In the genomic region with DNA sequence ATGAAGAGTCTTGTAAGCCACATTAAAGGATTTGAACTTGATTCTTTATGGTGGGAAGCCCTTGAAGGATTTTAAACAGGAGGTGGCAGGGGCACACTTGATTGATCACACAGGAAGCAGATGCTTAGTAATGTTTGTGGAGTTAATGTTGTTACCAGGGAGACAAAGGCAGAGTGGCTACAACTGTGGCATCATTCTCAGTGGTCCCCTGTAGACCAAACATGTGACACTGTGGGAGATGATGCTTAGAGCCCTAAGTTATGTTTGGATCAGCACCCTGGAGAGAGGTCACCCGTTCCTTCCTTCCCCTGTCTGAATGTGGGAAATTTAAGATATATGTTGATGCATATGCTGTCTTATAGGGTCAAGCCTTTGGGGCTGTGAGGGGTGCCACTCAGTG, we compare ENCODE assay signal across 10 cellular contexts. TPM values are rescaled to one million over a fixed set of nuclear protein-coding genes. Genes with fewer than 3 reads are reported as not detected.
A peak's percentile ranks its signal among the peaks of the same experiment; 100 is the strongest.
DNase-seq lines count a peak whose midpoint lies in the region; ATAC-seq, FAIRE-seq and TF ChIP-seq lines count a peak whose summit lies in the region.
"Had no signal": no experiment of that assay in that cellular context is flagged by ENCODE, and none has a peak within 500 bp of the region (broad histone marks: within the 10 kb centered on the region; RNA-seq: fewer than 3 reads in every experiment).

No MANE protein-coding gene starts in this region.

- TF ChIP-seq CTCF in GM12865 (IDR thresholded peaks at IDR 0.05; ENCODE audit: insufficient read depth, low read depth, low read length, missing control alignments) (no peak), lower lobe of right lung (IDR thresholded peaks at IDR 0.05) (no peak)

- CTCF ChIA-PET in CD4-positive, alpha-beta memory T cell (lab: Charles Lee; ENCODE audit: partially characterized antibody), result interaction anchor here (0.9 kb wide), 1 partner anchor 9 kb away, joined by 3 read pairs; no protein-coding TSS in a partner anchor

- H3K27me3 ChIP-seq in CD4-positive, alpha-beta memory T cell (ENCODE audit: insufficient read depth, low read length), result no peaks in the 10 kb centered on the region
- H3K27me3 ChIP-seq in lower lobe of right lung (ENCODE audit: low read depth) (no peaks in the 10 kb centered on the region), MG63 (no peaks in the 10 kb centered on the region)

- H3K9me3 ChIP-seq in CD4-positive, alpha-beta memory T cell (ENCODE audit: control insufficient read depth in 1 of 2, low read length in 2 of 2), result no peaks in the 10 kb centered on the region
- no peaks in the 10 kb centered on the region for H3K9me3 ChIP-seq in lower lobe of right lung
- no peaks in the 10 kb centered on the region for H3K9me3 ChIP-seq in MG63

- intact Hi-C loops in CD4-positive, alpha-beta memory T cell (cut with micrococcal nuclease), result no loop called here
- intact Hi-C loops in lower lobe of right lung (cut with DNase I), result loop anchor here (10.0 kb wide), 1 partner anchor 54 kb away; no protein-coding TSS in a partner anchor

- POLR2A ChIA-PET in CD4-positive, alpha-beta memory T cell (lab: Charles Lee; ENCODE audit: partially characterized antibody), result interaction anchor here (1.5 kb wide), 1 partner anchor 9 kb away, joined by 4 read pairs; no protein-coding TSS in a partner anchor

- H3K9me3 Mint-ChIP-seq in CD4-positive, alpha-beta memory T cell, result no peaks in the 10 kb centered on the region
- H3K9me3 Mint-ChIP-seq: brain had no signal

- H3K4me3 Mint-ChIP-seq in CD4-positive, alpha-beta memory T cell, result peak overlapping the region in 3 of 8 donors; percentile 14 to 35 (median 22)
- H3K4me3 Mint-ChIP-seq: brain had no signal

- H3K4me1 Mint-ChIP-seq in CD4-positive, alpha-beta memory T cell, result peaks cover 65 to 91% (median 78%) of the 10 kb centered on the region in 4 donors

- ATAC-seq in lower lobe of right lung, result no peak
- ATAC-seq: PC-3 had no signal

- H3K27me3 Mint-ChIP-seq in CD4-positive, alpha-beta memory T cell, result no peaks in the 10 kb centered on the region
- H3K27me3 Mint-ChIP-seq: brain had no signal

- H3K4me3 ChIP-seq in CD4-positive, alpha-beta memory T cell (ENCODE audit: low read length in 2 of 2), result no peak overlapping the region
- H3K4me3 ChIP-seq in GM12865 (ENCODE audit: low read depth, low read length) (no peak overlapping the region), lower lobe of right lung (no peak overlapping the region), MG63 (no peak overlapping the region)

- H3K27ac Mint-ChIP-seq in CD4-positive, alpha-beta memory T cell, result peak overlapping the region; percentile 9 to 72 (median 51)

- DNase-seq in CD4-positive, alpha-beta memory T cell, result peak; percentile 31 to 64 (median 51)
- DNase-seq in GM12865 (ENCODE audit: low read depth) (peak; percentile 35), RCC 7860 (ENCODE audit: low spot score) (peak; percentile 42), kidney glomerular epithelial cell (lab: John Stamatoyannopoulos, UW) (peak; percentile 14), DMS 273 treated with DMSO at 0.1 percent for 48 hours (lab: John Stamatoyannopoulos, UW) (no peak), NCI-H345 (lab: John Stamatoyannopoulos, UW) (no peak), lower lobe of right lung (no peak), MG63 (no peak)
- DNase-seq: PC-3 had no signal

- H3K4me1 ChIP-seq in CD4-positive, alpha-beta memory T cell (ENCODE audit: insufficient read depth, low read length), result peaks cover 67% of the 10 kb centered on the region
- H3K4me1 ChIP-seq in lower lobe of right lung, result peaks cover 34% of the 10 kb centered on the region

- FAIRE-seq in RCC 7860 (lab: Jason Lieb, UNC), result no peak

- H3K36me3 Mint-ChIP-seq in CD4-positive, alpha-beta memory T cell, result peaks cover 0 to 26% of the 10 kb centered on the region in 2 donors
- H3K36me3 Mint-ChIP-seq: brain had no signal

- H3K36me3 ChIP-seq in CD4-positive, alpha-beta memory T cell (ENCODE audit: insufficient read depth, low read length), result peaks cover 16% of the 10 kb centered on the region
- no peaks in the 10 kb centered on the region for H3K36me3 ChIP-seq in lower lobe of right lung
- H3K36me3 ChIP-seq in MG63, result peaks cover 7% of the 10 kb centered on the region; the same call in 1 of the 2 replicates

- H3K27ac ChIP-seq in CD4-positive, alpha-beta memory T cell (ENCODE audit: low read depth, low read length), result no peak overlapping the region
- H3K27ac ChIP-seq in lower lobe of right lung, result no peak overlapping the region

RNA-seq across cellular contexts. Expression of gene EIF2S2, which starts 53.2 kb away (rescaled TPM):
- 10 to 100 TPM; 52.2 to 53.1 TPM for total RNA-seq in CD4-positive, alpha-beta memory T cell
- polyA plus RNA-seq in CD4-positive, alpha-beta memory T cell, result 10 to 100 TPM; 26.3 to 34.0 TPM
- 50.3 TPM for total RNA-seq in lower lobe of right lung
- total RNA-seq in MG63 (2014; rRNA removed; shearing (Covaris generic); ENCODE audit: low replicate concordance), result 198 and 276 TPM in 2 replicates

Comparison
In these comparisons a context has a peak if more than half of its experiments do, and no peak if none do; other contexts are left out.
1. DNase-seq: peak in CD4-positive, alpha-beta memory T cell (5 of 5), GM12865 (single experiment), RCC 7860 (single experiment) and kidney glomerular epithelial cell (single experiment); none in DMS 273 treated with DMSO at 0.1 percent for 48 hours (single experiment), NCI-H345 (single experiment), lower lobe of right lung (single experiment) and MG63 (single experiment).